Comparison of ENCODE assay signal across 8 cellular contexts in genomic region chr17:83050651-83051422, GRCh38. TPM values are rescaled to one million over a fixed set of nuclear protein-coding genes. Genes with fewer than 3 reads are reported as not detected.
DNase-seq lines count a peak whose midpoint lies in the region; ATAC-seq and TF ChIP-seq lines count a peak whose summit lies in the region.

No MANE protein-coding gene starts in this region.

- no peaks in the 10 kb centered on the region for H3K27me3 ChIP-seq in heart right ventricle

- H3K36me3 Mint-ChIP-seq in T-cell = peaks cover 5% of the 10 kb centered on the region

- CTCF ChIA-PET in T-cell (lab: Charles Lee) = interaction anchor here in 1 of 2 donors (0.8 kb wide), 1 partner anchor 62 kb away, joined by 3 read pairs; no protein-coding TSS in a partner anchor

- peak overlapping the region; percentile 86 for H3K27ac Mint-ChIP-seq in T-cell

- peak overlapping the region in 9 of 10 donors; percentile 82 to 96 (median 85) for H3K27ac ChIP-seq in heart right ventricle

- H3K9me3 ChIP-seq in heart right ventricle = peaks cover 0 to 6% (median 0%) of the 10 kb centered on the region in 11 donors

- no peaks in the 10 kb centered on the region for H3K27me3 Mint-ChIP-seq in T-cell

- ATAC-seq in T-cell (replicated peaks in 1 of 4) (no peak), heart right ventricle (no peak), HG02981 (IDR thresholded peaks at IDR 0.05; ENCODE audit: unreplicated experiment) (no peak)
- ATAC-seq in activated CD4-positive, CD25-positive, alpha-beta regulatory T cell treated with anti-CD3 and anti-CD28 coated beads, Interleukin-2, amount 50 U/mL, for 24 hours = no peak

- H3K4me3 Mint-ChIP-seq in T-cell = peak overlapping the region; percentile 76 to 91 (median 82)

- WGBS in heart right ventricle, 2 donors = 32% methylated on average over 54 to 57 of the region's 57 CpGs

- TF ChIP-seq CTCF in heart right ventricle (IDR thresholded peaks at IDR 0.05) = peak in 1 of 9 donors; percentile 8

- DNase-seq in SIG-M5 treated with dmso at 0.1 percent for 504 hours (lab: John Stamatoyannopoulos, UW; ENCODE audit: unreplicated experiment) (peak; percentile 58), SIG-M5 (lab: John Stamatoyannopoulos, UW) (no peak), T-cell (peak in 1 of 34 experiments; percentile 13), heart right ventricle (peak in 1 of 2 donors; percentile 41), skeletal muscle cell (ENCODE audit: low read depth) (no peak)
- no peak for DNase-seq in stimulated activated CD4-positive, alpha-beta T cell treated with anti-CD3 and anti-CD28 coated beads, Interleukin-15, amount 100 ng/mL, for 24 hours

- intact Hi-C loops in heart right ventricle (cut with DNase I) = loop anchor here in 2 of 10 donors (2.0 to 10.0 kb wide), 2 partner anchors 30 to 266 kb away; no protein-coding TSS in a partner anchor

- peak overlapping the region; percentile 52 to 98 (median 82) for H3K4me3 ChIP-seq in heart right ventricle
- peak overlapping the region; percentile 78 for H3K4me3 ChIP-seq in skeletal muscle cell (ENCODE audit: low read depth, low read length)

- H3K4me1 Mint-ChIP-seq in T-cell = peaks cover 24 to 53% (median 45%) of the 10 kb centered on the region in 3 donors

- peaks cover 0 to 17% (median 5%) of the 10 kb centered on the region in 9 donors for H3K36me3 ChIP-seq in heart right ventricle

- H3K4me1 ChIP-seq in heart right ventricle = peaks cover 4 to 59% (median 20%) of the 10 kb centered on the region in 9 donors

- no peaks in the 10 kb centered on the region for H3K9me3 Mint-ChIP-seq in T-cell

- POLR2A ChIA-PET in T-cell (lab: Charles Lee) = interaction anchor here in 1 of 2 donors (0.5 kb wide), 1 partner anchor 30 kb away, joined by 5 read pairs; no protein-coding TSS in a partner anchor

RNA-seq across cellular contexts. Expression of gene METRNL, which starts 28.6 kb away (rescaled TPM):
- 10 to 100 TPM in 3 of 5 donors, 1 to 10 TPM in 2; 7.0 to 50.8 (median 11.9) TPM for total RNA-seq in T-cell
- total RNA-seq in heart right ventricle = 10 to 100 TPM; 56.0 to 90.1 (median 70.9) TPM
- 100 to 1,000 TPM in 1 of 2 donors, 10 to 100 TPM in 1; 39.0 to 134 TPM for polyA plus RNA-seq in heart right ventricle
